ENCODE assay signal across 17 cellular contexts in the genomic region with DNA sequence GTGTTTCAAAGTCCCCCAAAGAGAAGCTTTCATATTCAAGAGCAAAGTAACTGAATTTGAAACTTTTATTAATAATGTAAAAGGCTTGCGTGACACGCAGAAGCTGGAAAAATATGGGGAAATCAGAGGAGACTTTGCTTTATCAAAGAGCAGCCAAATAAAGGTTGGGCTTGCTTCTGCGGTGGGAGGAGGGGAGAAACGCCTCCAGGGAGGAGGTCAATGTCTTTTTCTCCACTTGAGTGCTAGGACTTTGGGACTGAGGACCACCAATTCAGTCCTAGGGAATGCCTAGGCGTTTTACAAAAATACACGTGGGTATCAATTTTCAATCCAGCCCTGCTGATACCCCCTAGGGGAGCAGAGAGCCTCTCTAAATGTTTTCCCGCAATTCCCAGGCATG.
"Had no signal": no experiment of that assay in that cellular context is flagged by ENCODE, and none has a peak within 500 bp of the region (broad histone marks: within the 10 kb centered on the region; RNA-seq: fewer than 3 reads in every experiment).

No MANE protein-coding gene starts in this region.

- DNase-seq: colonic mucosa; cortex of kidney; effector CD8-positive, alpha-beta T cell; effector memory CD8-positive, alpha-beta T cell; foreskin keratinocyte; heart left ventricle; hippocampal formation; left cardiac atrium; left lung; left ventricle myocardium superior; lower lobe of right lung; mesenchymal stem cell; mucosa of descending colon had no signal

- H3K36me3 ChIP-seq: colonic mucosa, esophagus muscularis mucosa, gastroesophageal sphincter, heart left ventricle, left lung, lower lobe of right lung had no signal

- H3K9me3 ChIP-seq: colonic mucosa, esophagus muscularis mucosa, left lung, lower lobe of right lung, mucosa of descending colon had no signal

- H3K36me3 Mint-ChIP-seq: mesothelial cell of epicardium had no signal

- H3K9me3 Mint-ChIP-seq: dendritic cell treated with granulocyte-macrophage colony-stimulating factor and Interleukin-4, amounts not matched to agents 40 ng/mL and 50 ng/mL, for 4 days; effector memory CD8-positive, alpha-beta T cell; mesothelial cell of epicardium had no signal

- H3K27ac Mint-ChIP-seq: dendritic cell treated with granulocyte-macrophage colony-stimulating factor and Interleukin-4, amounts not matched to agents 40 ng/mL and 50 ng/mL, for 4 days; effector memory CD8-positive, alpha-beta T cell; mesothelial cell of epicardium had no signal

- H3K27me3 ChIP-seq: colonic mucosa, foreskin keratinocyte had no signal

- H3K4me3 ChIP-seq: colonic mucosa, esophagus muscularis mucosa, gastroesophageal sphincter, heart left ventricle, left lung, lower lobe of right lung, mucosa of descending colon had no signal

- H3K4me1 ChIP-seq: colonic mucosa, left lung had no signal

- H3K27ac ChIP-seq: colonic mucosa, esophagus muscularis mucosa, foreskin keratinocyte, gastroesophageal sphincter, heart left ventricle, left lung, lower lobe of right lung had no signal

- H3K4me3 Mint-ChIP-seq: dendritic cell treated with granulocyte-macrophage colony-stimulating factor and Interleukin-4, amounts not matched to agents 40 ng/mL and 50 ng/mL, for 4 days; effector memory CD8-positive, alpha-beta T cell; mesothelial cell of epicardium had no signal
